In the genomic region with DNA sequence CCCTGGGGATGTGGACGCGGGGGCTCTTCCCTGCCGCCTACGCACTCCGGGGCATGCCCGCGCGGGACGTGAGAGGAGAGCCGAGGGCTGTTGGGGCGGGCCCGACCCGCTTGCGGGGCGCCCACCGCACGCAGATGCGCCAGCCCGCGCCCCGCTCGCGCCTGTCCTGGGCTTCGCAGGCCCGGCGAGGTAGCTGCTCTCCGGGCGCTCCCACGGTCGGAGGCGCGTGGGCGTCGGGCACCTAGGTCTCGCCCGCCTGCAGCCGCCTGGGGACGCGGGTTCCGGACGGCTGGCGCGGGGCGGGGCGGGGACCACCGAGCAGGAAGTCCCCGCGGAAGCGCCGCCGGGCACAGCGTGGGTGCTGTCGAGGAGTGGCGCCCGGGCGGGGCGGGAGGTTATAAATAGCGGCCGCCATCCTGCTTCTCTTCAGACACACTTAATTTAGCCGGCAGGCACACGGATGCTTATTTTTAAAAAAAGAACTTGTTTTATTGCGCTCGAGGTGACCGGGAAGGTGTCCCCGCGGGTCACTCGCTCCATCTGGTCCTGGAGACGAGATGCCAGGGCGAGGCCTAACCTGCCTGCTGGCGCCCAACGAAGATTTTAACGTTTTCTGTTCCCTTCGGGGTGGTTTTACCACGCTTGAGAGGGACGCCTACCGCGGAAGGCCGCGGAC, we compare ENCODE assay signal across 9 cellular contexts. TPM values are rescaled to one million over a fixed set of nuclear protein-coding genes. Genes with fewer than 3 reads are reported as not detected.
DNase-seq lines count a peak whose midpoint lies in the region; ATAC-seq and TF ChIP-seq lines count a peak whose summit lies in the region.
"Had no signal": no experiment of that assay in that cellular context is flagged by ENCODE, and none has a peak within 500 bp of the region (broad histone marks: within the 10 kb centered on the region; RNA-seq: fewer than 3 reads in every experiment).

No MANE protein-coding gene starts in this region.

- H3K27ac Mint-ChIP-seq in activated T-helper 17 cell treated with anti-CD3 and anti-CD28 coated beads, Interleukin-2, amount 50 U/mL, for 72 hours = no peak overlapping the region

- H4K20me1 ChIP-seq in IMR-90 (ENCODE audit: insufficient read depth, low read length) = no peaks in the 10 kb centered on the region
- H4K20me1 ChIP-seq in hepatocyte (ENCODE audit: insufficient read depth, poor library complexity, severe bottlenecking) = no peaks in the 10 kb centered on the region

- BruUV-seq in IMR-90 (replicated peaks; lab: Mats Ljungman, UMichigan) = no TSS peak

- H3K27ac ChIP-seq in IMR-90 (ENCODE audit: insufficient read depth, low read length) (no peak overlapping the region; the same call in 1 of the 2 replicates), hepatocyte (no peak overlapping the region)

- H3K9me3 ChIP-seq in IMR-90 (ENCODE audit: control insufficient read depth, insufficient read depth, low read length) (no peaks in the 10 kb centered on the region), hepatocyte (ENCODE audit: low read depth) (no peaks in the 10 kb centered on the region)

- no peak overlapping the region for H3K9ac ChIP-seq in IMR-90 (ENCODE audit: low read depth, low read length)

- TF ChIP-seq CTCF in IMR-90 (conservative IDR thresholded peaks at IDR 0.05; ENCODE audit: low read depth, low read length) = no peak
- TF ChIP-seq CTCF in hepatocyte (IDR thresholded peaks at IDR 0.05; ENCODE audit: poor library complexity) = no peak

- peaks cover 0 to 7% of the 10 kb centered on the region in 2 experiments; a peak in 2 of 4 replicates for H3K79me1 ChIP-seq in IMR-90 (ENCODE audit: low read depth in 1 of 2, low read length in 2 of 2)

- no peak for TF ChIP-seq RAD21 in IMR-90 (IDR thresholded peaks at IDR 0.05; ENCODE audit: low read length)

- H2AK9ac ChIP-seq in IMR-90 (replicated peaks; ENCODE audit: low read depth, low read length, poor library complexity) = peak overlapping the region; percentile 56

- WGBS in IMR-90 (ENCODE audit: extremely low coverage in 2 of 2, insufficient read length in 1 of 2), 2 experiments = 6% methylated on average over 41 of the region's 79 CpGs; no CpG with 5 or more reads in 1 of the 2 experiments
- 5% methylated on average over 74 of the region's 79 CpGs for WGBS in hepatocyte (ENCODE audit: low lambda C conversion rate, missing lambda C conversion rate)

- peak overlapping the region; percentile 92 for H2AFZ ChIP-seq in IMR-90 (replicated peaks; ENCODE audit: low read length, poor library complexity)
- H2AFZ ChIP-seq in hepatocyte = peak overlapping the region; percentile 53

- intact Hi-C loops in IMR-90 (cut with micrococcal nuclease) = loop anchor here (5.0 kb wide), 1 partner anchor 104 kb away; no protein-coding TSS in a partner anchor

- H4K5ac ChIP-seq in IMR-90 (ENCODE audit: low read depth, low read length) = no peak overlapping the region

- peaks cover 8% of the 10 kb centered on the region for H3K4me1 Mint-ChIP-seq in activated T-helper 17 cell treated with anti-CD3 and anti-CD28 coated beads, Interleukin-2, amount 50 U/mL, for 72 hours

- H3K23ac ChIP-seq in IMR-90 (ENCODE audit: low read depth, low read length) = no peak overlapping the region

- peaks cover 45% of the 10 kb centered on the region for H3K27me3 Mint-ChIP-seq in activated T-helper 17 cell treated with anti-CD3 and anti-CD28 coated beads, Interleukin-2, amount 50 U/mL, for 72 hours

- no peak overlapping the region for H4K91ac ChIP-seq in IMR-90 (ENCODE audit: insufficient read depth, low read depth, low read length)

- H3K27me3 ChIP-seq in IMR-90 (ENCODE audit: control insufficient read depth, insufficient read depth, low read length) (peaks cover under 1% of the 10 kb centered on the region; the same call in 1 of the 2 replicates), hepatocyte (peaks cover 56% of the 10 kb centered on the region)

- H2AK5ac ChIP-seq in IMR-90 (ENCODE audit: low read depth, low read length) = no peak overlapping the region

- no peak overlapping the region for H3K18ac ChIP-seq in IMR-90 (ENCODE audit: low read depth, low read length)

- POLR2A ChIA-PET in IMR-90 (lab: Charles Lee; ENCODE audit: unreplicated experiment) = no interaction called here

- H2BK20ac ChIP-seq in IMR-90 (ENCODE audit: low read depth, low read length) = no peak overlapping the region

- in situ Hi-C loops in IMR-90 (cut with MboI; ENCODE audit: low sequenced_read_pairs) = loop anchor here (10.0 to 25.0 kb wide), 2 partner anchors 167 to 524 kb away; partner anchors contain the start of gene MPHOSPH8

- H3K79me2 ChIP-seq in hepatocyte = no peaks in the 10 kb centered on the region

- no peak overlapping the region for H2BK15ac ChIP-seq in IMR-90 (ENCODE audit: low read depth, low read length)

- H3K4me3 ChIP-seq in IMR-90 (ENCODE audit: insufficient read depth, low read depth, low read length) = peak overlapping the region; percentile 68
- H3K4me3 ChIP-seq in hepatocyte = peak overlapping the region; percentile 44

- ATAC-seq in GM21447 (IDR thresholded peaks at IDR 0.05; ENCODE audit: unreplicated experiment) (peak; percentile 47), IMR-90 (ENCODE audit: low read depth) (no peak)
- ATAC-seq in activated T-helper 17 cell treated with anti-CD3 and anti-CD28 coated beads, Interleukin-2, amount 50 U/mL, for 72 hours (replicated peaks) = peak; percentile 50

- 0 out of 2 replicates have a peak overlapping the region, but pooled peaks have one; percentile 4 for H3K4ac ChIP-seq in IMR-90 (ENCODE audit: low read depth, low read length)

- H3K4me3 Mint-ChIP-seq in activated T-helper 17 cell treated with anti-CD3 and anti-CD28 coated beads, Interleukin-2, amount 50 U/mL, for 72 hours = peak overlapping the region; percentile 72

- no peak for TF ChIP-seq POLR2A in IMR-90 (IDR thresholded peaks at IDR 0.05; ENCODE audit: low read depth, low read length)

- CTCF ChIA-PET in IMR-90 (lab: Yijun Ruan, JAX) = interaction anchor here (0.6 to 1.2 kb wide), 3 partner anchors 176 to 266 kb away, joined by 3 to 13 read pairs (median 3); no protein-coding TSS in a partner anchor

- peak overlapping the region; percentile 66 for H3K4me2 ChIP-seq in IMR-90 (ENCODE audit: low read depth, low read length)
- H3K4me2 ChIP-seq in hepatocyte = peak overlapping the region; percentile 96

- no peaks in the 10 kb centered on the region for H3K36me3 Mint-ChIP-seq in activated T-helper 17 cell treated with anti-CD3 and anti-CD28 coated beads, Interleukin-2, amount 50 U/mL, for 72 hours (ENCODE audit: low read depth)

- H3K36me3 ChIP-seq in IMR-90 (ENCODE audit: control insufficient read depth, insufficient read depth, low read length) = no peaks in the 10 kb centered on the region
- no peaks in the 10 kb centered on the region for H3K36me3 ChIP-seq in hepatocyte (replicated peaks; ENCODE audit: insufficient read depth, low read depth)

- H4K8ac ChIP-seq in IMR-90 (ENCODE audit: low read depth in 2 of 2, low read length in 2 of 2) = no peak overlapping the region; a peak in 1 of 4 replicates

- dilution Hi-C loops in IMR-90 (cut with HindIII; ENCODE audit: low sequenced_read_pairs, unreplicated experiment) = no loop called here

- H2BK5ac ChIP-seq in IMR-90 (ENCODE audit: low read depth, low read length, poor library complexity, severe bottlenecking) = no peak overlapping the region

- DNase-seq in COLO668 (lab: John Stamatoyannopoulos, UW; ENCODE audit: unreplicated experiment) (peak; percentile 53), IMR-90 (no peak), hepatocyte (ENCODE audit: low spot score) (peak; percentile 32), GM19238 (ENCODE audit: insufficient read length, low spot score) (no peak), NCI-H2227 treated with DMSO at 0.1 percent for 48 hours (lab: John Stamatoyannopoulos, UW) (no peak)
- peak; percentile 48 to 53 for DNase-seq in stimulated activated CD4-positive, alpha-beta T cell treated with anti-CD3 and anti-CD28 coated beads, Interleukin-4, amount 100 ng/mL, for 4 hours

- no peaks in the 10 kb centered on the region for H3K9me2 ChIP-seq in hepatocyte (replicated peaks; ENCODE audit: insufficient read depth)

- no peak overlapping the region for H3K56ac ChIP-seq in IMR-90 (ENCODE audit: extremely low read depth, insufficient read depth, low read length)

- H3K9me1 ChIP-seq in IMR-90 (ENCODE audit: insufficient read depth, low read length) = no peaks in the 10 kb centered on the region; the same call in 1 of the 2 replicates

- H2BK120ac ChIP-seq in IMR-90 (ENCODE audit: low read depth, low read length) = no peak overlapping the region

- H3K4me1 ChIP-seq in IMR-90 (ENCODE audit: control insufficient read depth, insufficient read depth, low read length) (peaks cover 3% of the 10 kb centered on the region), hepatocyte (ENCODE audit: insufficient read depth) (peaks cover 10% of the 10 kb centered on the region)

- no peak overlapping the region for H3K14ac ChIP-seq in IMR-90 (replicated peaks; ENCODE audit: low read depth, low read length)

- no peaks in the 10 kb centered on the region for H3K9me3 Mint-ChIP-seq in activated T-helper 17 cell treated with anti-CD3 and anti-CD28 coated beads, Interleukin-2, amount 50 U/mL, for 72 hours

TF ChIP-seq in IMR-90, 13 proteins besides CTCF, POLR2A, EP300 and RAD21 (continues in another document):
- no peak for TF ChIP-seq NFE2L2 (IDR thresholded peaks at IDR 0.05; ENCODE audit: low read depth, low read length)
- TF ChIP-seq RFX5 (IDR thresholded peaks at IDR 0.05; ENCODE audit: low read depth, low read length) = no peak
- TF ChIP-seq, protein P1, sequence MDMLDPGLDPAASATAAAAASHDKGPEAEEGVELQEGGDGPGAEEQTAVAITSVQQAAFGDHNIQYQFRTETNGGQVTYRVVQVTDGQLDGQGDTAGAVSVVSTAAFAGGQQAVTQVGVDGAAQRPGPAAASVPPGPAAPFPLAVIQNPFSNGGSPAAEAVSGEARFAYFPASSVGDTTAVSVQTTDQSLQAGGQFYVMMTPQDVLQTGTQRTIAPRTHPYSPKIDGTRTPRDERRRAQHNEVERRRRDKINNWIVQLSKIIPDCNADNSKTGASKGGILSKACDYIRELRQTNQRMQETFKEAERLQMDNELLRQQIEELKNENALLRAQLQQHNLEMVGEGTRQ (IDR thresholded peaks at IDR 0.05; ENCODE audit: low read depth, low read length) = no peak
- TF ChIP-seq CHD1 (IDR thresholded peaks at IDR 0.05; ENCODE audit: low read depth, low read length) = no peak
- no peak for TF ChIP-seq MAFK (IDR thresholded peaks at IDR 0.05; ENCODE audit: low read depth, low read length)

RNA-seq across cellular contexts. Expression of gene GJA3, which starts 0.6 kb away (rescaled TPM):
- total RNA-seq in IMR-90 (2012; rRNA removed) (2.7 and 3.6 TPM in 2 replicates), hepatocyte (0.16 and 0.23 TPM in 2 replicates)
- polyA plus RNA-seq in IMR-90 (2012; rRNA removed) (1.2 and 1.5 TPM in 2 replicates), hepatocyte (0.10 and 0.16 TPM in 2 replicates)
- polyA plus RNA-seq in IMR-90 (2012; cell fraction: cytosol; rRNA removed) = 0.80 and 1.1 TPM in 2 replicates
- polyA plus RNA-seq in IMR-90 (2012; cell fraction: nucleus; rRNA removed; ENCODE audit: low replicate concordance) = 0.63 and 0.79 TPM in 2 replicates
- under 1 TPM; 0.50 to 0.91 TPM for total RNA-seq in activated T-helper 17 cell treated with anti-CD3 and anti-CD28 coated beads, Interleukin-2, amount 50 U/mL, for 72 hours

RNA-seq across cellular contexts. Expression of gene GJB2, which starts 31.3 kb away (rescaled TPM):
- total RNA-seq in IMR-90 (2012; rRNA removed) (under 0.01 TPM in 2 replicates), hepatocyte (6.1 and 10.3 TPM in 2 replicates)
- polyA plus RNA-seq in IMR-90 (2012; rRNA removed) (0.09 and 0.17 TPM in 2 replicates), hepatocyte (5.9 and 11.1 TPM in 2 replicates)
- 0.10 and 0.30 TPM in 2 replicates for polyA plus RNA-seq in IMR-90 (2012; cell fraction: cytosol; rRNA removed)
- 0.52 and 2.5 TPM in 2 replicates for polyA plus RNA-seq in IMR-90 (2012; cell fraction: nucleus; rRNA removed; ENCODE audit: low replicate concordance)
- 10 to 100 TPM; 42.5 to 84.4 TPM for total RNA-seq in activated T-helper 17 cell treated with anti-CD3 and anti-CD28 coated beads, Interleukin-2, amount 50 U/mL, for 72 hours
- total RNA-seq: K562 had no signal
- polyA plus RNA-seq: K562 had no signal

Comparison
In these comparisons a context has a peak if more than half of its experiments do, and no peak if none do; other contexts are left out.
1. DNase-seq: peak in COLO668 (single experiment), hepatocyte (single experiment) and stimulated activated CD4-positive, alpha-beta T cell treated with anti-CD3 and anti-CD28 coated beads, Interleukin-4, amount 100 ng/mL, for 4 hours (2 of 2); none in IMR-90 (single experiment), GM19238 (single experiment) and NCI-H2227 treated with DMSO at 0.1 percent for 48 hours (single experiment).